In the genomic region with DNA sequence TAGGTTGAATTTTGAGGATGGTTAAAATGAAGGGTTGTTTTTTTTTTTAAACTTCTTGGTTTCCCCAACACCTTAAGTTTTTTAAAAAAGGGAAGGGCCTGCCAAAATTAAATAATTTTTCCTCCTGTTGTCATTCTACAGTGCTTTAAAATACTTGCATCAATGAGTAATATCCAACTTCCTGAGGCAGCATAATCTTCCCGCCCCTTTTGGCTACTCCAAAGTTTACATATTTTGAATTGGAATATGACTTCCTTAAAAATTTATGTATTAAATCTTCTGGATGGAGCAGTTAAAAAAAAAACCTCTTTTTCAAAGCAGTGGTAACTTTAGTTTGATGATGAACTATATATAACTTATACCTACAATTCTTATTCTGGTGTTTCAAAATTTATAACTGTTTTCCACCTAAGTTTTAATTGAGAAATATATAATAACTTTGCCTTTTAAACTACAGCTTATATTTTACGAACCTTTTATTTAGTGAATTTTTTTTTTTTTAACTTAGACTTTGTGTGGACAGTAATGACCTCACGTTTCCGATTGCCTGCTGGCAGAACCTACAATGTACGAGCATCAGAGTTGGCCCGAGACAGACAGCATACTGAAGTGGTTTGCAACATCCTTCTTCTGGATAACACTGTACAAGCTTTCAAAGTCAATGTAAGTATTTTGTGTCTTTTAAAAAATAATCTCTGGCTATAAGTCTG, we compare ENCODE assay signal across 13 cellular contexts. TPM values are rescaled to one million over a fixed set of nuclear protein-coding genes. Genes with fewer than 3 reads are reported as not detected.
A peak's percentile ranks its signal among the peaks of the same experiment; 100 is the strongest.
DNase-seq lines count a peak whose midpoint lies in the region; ATAC-seq, FAIRE-seq and TF ChIP-seq lines count a peak whose summit lies in the region.
"Had no signal": no experiment of that assay in that cellular context is flagged by ENCODE, and none has a peak within 500 bp of the region (broad histone marks: within the 10 kb centered on the region; RNA-seq: fewer than 3 reads in every experiment).

No MANE protein-coding gene starts in this region.

- H3K27ac ChIP-seq in AG04450 (ENCODE audit: low read depth, low read length), result no peak overlapping the region

- FAIRE-seq in HTR-8/SVneo (lab: Jason Lieb, UNC), result no peak

- peaks cover 8% of the 10 kb centered on the region for H3K36me3 Mint-ChIP-seq in natural killer cell
- peaks cover 35% of the 10 kb centered on the region for H3K36me3 Mint-ChIP-seq in activated CD4-positive, alpha-beta T cell treated with anti-CD3 and anti-CD28 coated beads, Interleukin-2, amount 10 ng/mL, durations not matched to agents 7 days and 5 days (ENCODE audit: low read depth)

- H3K4me3 ChIP-seq in AG04450 (ENCODE audit: low read depth, low read length), result no peak overlapping the region

- POLR2A ChIA-PET in AG04450 (lab: Yijun Ruan, JAX), result no interaction called here
- POLR2A ChIA-PET in activated CD4-positive, alpha-beta T cell treated with anti-CD3 and anti-CD28 coated beads, Interleukin-2, amount 10 ng/mL, durations not matched to agents 7 days and 5 days (lab: Charles Lee), result interaction anchor here (0.7 kb wide), 1 partner anchor 162 kb away, joined by 5 read pairs; no protein-coding TSS in a partner anchor

- TF ChIP-seq CTCF in AG04450 (IDR thresholded peaks at IDR 0.05; ENCODE audit: low read depth, low read length) (no peak), natural killer cell (IDR thresholded peaks at IDR 0.05) (no peak)

- H3K27ac Mint-ChIP-seq in natural killer cell, result no peak overlapping the region
- no peak overlapping the region for H3K27ac Mint-ChIP-seq in activated CD4-positive, alpha-beta T cell treated with anti-CD3 and anti-CD28 coated beads, Interleukin-2, amount 10 ng/mL, durations not matched to agents 7 days and 5 days
- H3K27ac Mint-ChIP-seq: activated CD4-positive, alpha-beta memory T cell treated with anti-CD3 and anti-CD28 coated beads, Interleukin-2, amount 10 ng/mL, durations not matched to agents 7 days and 5 days had no signal

- ATAC-seq in GM18858 (IDR thresholded peaks at IDR 0.05; ENCODE audit: unreplicated experiment), result no peak
- ATAC-seq in natural killer cell, result no peak

- DNase-seq in AG04450 (ENCODE audit: low read depth, low spot score) (peak; percentile 30), HTR-8/SVneo (ENCODE audit: insufficient read length, low spot score) (peak; percentile 7), astrocyte of the hippocampus (ENCODE audit: low read depth, low spot score) (peak; percentile 48), iris pigment epithelial cell (ENCODE audit: low read depth) (peak; percentile 94), NCI-H146 (lab: John Stamatoyannopoulos, UW) (no peak), natural killer cell (no peak)
- no peak for DNase-seq in activated CD4-positive, alpha-beta T cell treated with anti-CD3 and anti-CD28 coated beads, Interleukin-2, amount 10 ng/mL, durations not matched to agents 7 days and 5 days
- DNase-seq: activated CD4-positive, alpha-beta memory T cell treated with anti-CD3 and anti-CD28 coated beads, Interleukin-2, amount 10 ng/mL, durations not matched to agents 7 days and 5 days; Caco-2; naive B cell; NCI-H1105; stimulated activated CD4-positive, alpha-beta T cell treated with anti-CD3 and anti-CD28 coated beads, Interleukin-2, amount 100 ng/mL, for 24 hours had no signal

- H3K4me3 Mint-ChIP-seq in natural killer cell, result no peak overlapping the region
- H3K4me3 Mint-ChIP-seq in activated CD4-positive, alpha-beta T cell treated with anti-CD3 and anti-CD28 coated beads, Interleukin-2, amount 10 ng/mL, durations not matched to agents 7 days and 5 days, result no peak overlapping the region
- H3K4me3 Mint-ChIP-seq: activated CD4-positive, alpha-beta memory T cell treated with anti-CD3 and anti-CD28 coated beads, Interleukin-2, amount 10 ng/mL, durations not matched to agents 7 days and 5 days; naive B cell had no signal

- no peaks in the 10 kb centered on the region for H3K9me3 ChIP-seq in AG04450 (ENCODE audit: control insufficient read depth, insufficient read depth, low read length)
- H3K9me3 ChIP-seq: Caco-2 had no signal

- no peaks in the 10 kb centered on the region for H3K27me3 Mint-ChIP-seq in natural killer cell (ENCODE audit: low read depth in 2 of 2)
- H3K27me3 Mint-ChIP-seq in activated CD4-positive, alpha-beta T cell treated with anti-CD3 and anti-CD28 coated beads, Interleukin-2, amount 10 ng/mL, durations not matched to agents 7 days and 5 days, result no peaks in the 10 kb centered on the region
- H3K27me3 Mint-ChIP-seq: activated CD4-positive, alpha-beta memory T cell treated with anti-CD3 and anti-CD28 coated beads, Interleukin-2, amount 10 ng/mL, durations not matched to agents 7 days and 5 days; naive B cell had no signal

- CTCF ChIA-PET in AG04450 (lab: Charles Lee), result interaction anchor here (1.5 to 1.9 kb wide), 3 partner anchors 9 to 366 kb away, joined by 3 to 10 read pairs (median 8); no protein-coding TSS in a partner anchor
- CTCF ChIA-PET in activated CD4-positive, alpha-beta T cell treated with anti-CD3 and anti-CD28 coated beads, Interleukin-2, amount 10 ng/mL, durations not matched to agents 7 days and 5 days (lab: Charles Lee), result no interaction called here

- peaks cover 24 to 47% of the 10 kb centered on the region in 2 donors for H3K4me1 Mint-ChIP-seq in natural killer cell
- peaks cover 4% of the 10 kb centered on the region for H3K4me1 Mint-ChIP-seq in activated CD4-positive, alpha-beta T cell treated with anti-CD3 and anti-CD28 coated beads, Interleukin-2, amount 10 ng/mL, durations not matched to agents 7 days and 5 days

- H3K9me3 Mint-ChIP-seq in natural killer cell, result peaks cover 2 to 3% of the 10 kb centered on the region in 2 donors
- peaks cover 15% of the 10 kb centered on the region for H3K9me3 Mint-ChIP-seq in activated CD4-positive, alpha-beta T cell treated with anti-CD3 and anti-CD28 coated beads, Interleukin-2, amount 10 ng/mL, durations not matched to agents 7 days and 5 days

- intact Hi-C loops in natural killer cell (cut with micrococcal nuclease), result no loop called here

- H3K27me3 ChIP-seq in AG04450 (ENCODE audit: control insufficient read depth, insufficient read depth, low read length), result no peaks in the 10 kb centered on the region

RNA-seq across cellular contexts. Expression of a gene that starts 49.8 kb away (rescaled TPM):
- 16.5 and 19.6 TPM in 2 replicates for polyA plus RNA-seq in AG04450 (2011; rRNA removed)
- 28.7 and 60.1 TPM in 2 replicates for polyA minus RNA-seq in AG04450 (2011; rRNA and poly(A)+ RNA removed)
- total RNA-seq in natural killer cell, result 100 to 1,000 TPM; 265 to 347 (median 283) TPM
- 10 to 100 TPM; 75.2 to 95.9 TPM for total RNA-seq in activated CD4-positive, alpha-beta T cell treated with anti-CD3 and anti-CD28 coated beads, Interleukin-2, amount 10 ng/mL, durations not matched to agents 7 days and 5 days

Comparison
In these comparisons a context has a peak if more than half of its experiments do, and no peak if none do; other contexts are left out.
1. DNase-seq: peak in AG04450 (single experiment), HTR-8/SVneo (single experiment), astrocyte of the hippocampus (single experiment) and iris pigment epithelial cell (single experiment); none in NCI-H146 (single experiment), natural killer cell (single experiment) and activated CD4-positive, alpha-beta T cell treated with anti-CD3 and anti-CD28 coated beads, Interleukin-2, amount 10 ng/mL, durations not matched to agents 7 days and 5 days (single experiment).